8 cellular contexts compared by ENCODE assay signal in the genomic region with DNA sequence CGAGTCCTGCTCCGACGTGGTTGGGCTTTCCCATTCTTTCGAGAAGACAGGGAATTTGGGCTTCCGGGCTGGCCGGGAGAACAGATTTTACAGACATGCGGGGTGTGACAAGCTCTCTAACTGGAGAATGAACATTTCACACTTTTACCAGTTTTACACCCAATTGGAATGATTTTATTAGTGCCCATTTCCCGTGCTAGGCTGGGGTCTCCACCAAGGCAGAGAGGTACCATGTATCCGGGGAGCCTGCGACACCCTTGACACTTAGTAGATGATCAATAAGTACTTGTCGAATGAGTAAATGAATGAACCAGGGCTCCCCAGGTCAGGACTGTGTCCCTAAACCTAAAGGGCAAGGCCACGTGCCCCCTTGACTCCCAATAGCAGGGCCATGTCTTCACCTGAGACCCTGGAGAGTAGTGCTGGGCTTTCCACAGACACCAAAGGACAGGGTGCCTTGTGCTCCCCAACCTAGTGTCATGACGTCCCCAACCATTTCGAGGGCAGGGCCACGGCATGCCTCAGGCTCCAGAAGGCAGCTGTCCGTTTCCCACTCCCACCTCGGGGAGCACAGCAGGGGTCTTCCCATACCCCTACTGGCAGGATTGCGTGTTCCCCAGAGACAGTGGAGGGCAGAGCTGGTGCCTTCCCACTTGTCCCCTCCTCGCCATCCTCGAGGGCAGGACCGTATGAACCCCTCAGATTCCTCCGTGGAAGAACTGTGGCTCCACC. TPM values are rescaled to one million over a fixed set of nuclear protein-coding genes. Genes with fewer than 3 reads are reported as not detected.
DNase-seq lines count a peak whose midpoint lies in the region; ATAC-seq lines count a peak whose summit lies in the region.

No MANE protein-coding gene starts in this region.

- H4K20me1 ChIP-seq in Karpas-422 (ENCODE audit: insufficient read depth, low read depth, low read length): peaks cover 10% of the 10 kb centered on the region; the same call in 1 of the 2 replicates

- H3K9me2 ChIP-seq in Karpas-422 (replicated peaks; ENCODE audit: insufficient read depth, low read length): no peaks in the 10 kb centered on the region

- no peak for ATAC-seq in HG02884 (IDR thresholded peaks at IDR 0.05; ENCODE audit: unreplicated experiment)

- H3K27me3 ChIP-seq in Karpas-422 (ENCODE audit: low read length): no peaks in the 10 kb centered on the region

- H3K4me2 ChIP-seq in Karpas-422 (ENCODE audit: low read depth, low read length, poor library complexity, severe bottlenecking): peak overlapping the region; percentile 73

- H3K36me3 ChIP-seq in Karpas-422 (ENCODE audit: insufficient read depth, low read length): peaks cover 24% of the 10 kb centered on the region

- DNase-seq in COLO829 (ENCODE audit: low spot score): peak; percentile 51
- DNase-seq in Karpas-422: peak; percentile 68
- DNase-seq in smooth muscle cell of the brain vasculature (ENCODE audit: low read depth, low spot score): peak; percentile 46
- DNase-seq in NCI-H748 treated with DMSO at 0.1 percent for 48 hours (lab: John Stamatoyannopoulos, UW): no peak
- DNase-seq in kidney glomerular epithelial cell (lab: John Stamatoyannopoulos, UW): no peak

- H3K9ac ChIP-seq in Karpas-422 (ENCODE audit: low read length): peak overlapping the region; percentile 94

- peak overlapping the region; percentile 97 for H3K27ac Mint-ChIP-seq in activated naive CD8-positive, alpha-beta T cell

- peaks cover 42% of the 10 kb centered on the region for H3K79me2 ChIP-seq in Karpas-422 (ENCODE audit: low read length)

- H3K4me3 ChIP-seq in Karpas-422 (ENCODE audit: low read length) (peak overlapping the region; percentile 88), iPS-11a (ENCODE audit: low read depth, low read length) (peak overlapping the region; percentile 86)

- H3K36me3 Mint-ChIP-seq in activated naive CD8-positive, alpha-beta T cell: peaks cover 4% of the 10 kb centered on the region

- H3K4me1 ChIP-seq in Karpas-422 (ENCODE audit: low read length): peaks cover 35% of the 10 kb centered on the region

- peaks cover 64% of the 10 kb centered on the region for H3K4me1 Mint-ChIP-seq in activated naive CD8-positive, alpha-beta T cell (ENCODE audit: low read depth)

- peak overlapping the region; percentile 23 for H3K27ac ChIP-seq in Karpas-422 (ENCODE audit: low read length)

- H3K9me3 Mint-ChIP-seq in activated naive CD8-positive, alpha-beta T cell (ENCODE audit: low read depth): no peaks in the 10 kb centered on the region

- H3K4me3 Mint-ChIP-seq in activated naive CD8-positive, alpha-beta T cell: peak overlapping the region; percentile 94

- H3K9me3 ChIP-seq in Karpas-422 (ENCODE audit: low read length): no peaks in the 10 kb centered on the region

- peak overlapping the region; percentile 22; the same call in 1 of the 2 replicates for H2AFZ ChIP-seq in Karpas-422 (ENCODE audit: low read length)

- H3K27me3 Mint-ChIP-seq in activated naive CD8-positive, alpha-beta T cell: no peaks in the 10 kb centered on the region

RNA-seq across cellular contexts. Expression of gene MYD88, which starts 0.7 kb away (rescaled TPM):
- total RNA-seq in Karpas-422 (2014; rRNA removed; shearing (Covaris generic); ENCODE audit: low replicate concordance): 11.3 and 23.0 TPM in 2 replicates

RNA-seq across cellular contexts. Expression of gene ACAA1, which starts 0.9 kb away (rescaled TPM):
- 23.4 and 34.4 TPM in 2 replicates for total RNA-seq in Karpas-422 (2014; rRNA removed; shearing (Covaris generic); ENCODE audit: low replicate concordance)

RNA-seq across cellular contexts. Expression of gene OXSR1, which starts 27.6 kb away (rescaled TPM):
- total RNA-seq in Karpas-422 (2014; rRNA removed; shearing (Covaris generic); ENCODE audit: low replicate concordance): 42.7 and 55.3 TPM in 2 replicates

Comparison
In these comparisons a context has a peak if more than half of its experiments do, and no peak if none do; other contexts are left out.
1. DNase-seq: peak in COLO829 (single experiment), Karpas-422 (single experiment) and smooth muscle cell of the brain vasculature (single experiment); none in NCI-H748 treated with DMSO at 0.1 percent for 48 hours (single experiment) and kidney glomerular epithelial cell (single experiment).